Comparison of ENCODE assay signal across 11 cellular contexts in the genomic region with DNA sequence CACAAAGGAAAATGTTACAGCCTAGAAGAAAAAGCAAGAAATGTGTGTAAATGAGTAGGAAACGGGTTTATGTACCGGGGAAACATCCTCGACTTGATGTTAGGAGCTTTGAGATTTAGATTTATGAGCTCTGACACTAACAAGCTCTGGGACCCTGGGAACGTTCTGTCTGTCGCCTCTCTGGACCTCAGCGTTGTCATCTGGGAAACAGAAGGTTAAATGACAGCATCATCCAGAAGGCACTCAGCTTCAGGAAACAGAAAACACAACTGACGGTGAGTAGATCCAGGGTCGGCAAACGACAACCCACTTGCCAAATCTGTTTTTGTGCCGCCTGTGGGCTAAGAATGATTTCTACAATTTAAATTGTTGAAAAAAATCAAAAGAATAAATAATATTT. TPM values are rescaled to one million over a fixed set of nuclear protein-coding genes. Genes with fewer than 3 reads are reported as not detected.
DNase-seq lines count a peak whose midpoint lies in the region; ATAC-seq, FAIRE-seq and TF ChIP-seq lines count a peak whose summit lies in the region.
"Had no signal": no experiment of that assay in that cellular context is flagged by ENCODE, and none has a peak within 500 bp of the region (broad histone marks: within the 10 kb centered on the region; RNA-seq: fewer than 3 reads in every experiment).

No MANE protein-coding gene starts in this region.

- no peaks in the 10 kb centered on the region for H3K27me3 ChIP-seq in ascending aorta
- no peaks in the 10 kb centered on the region for H3K27me3 ChIP-seq in thyroid gland

- no peak overlapping the region for H3K27ac Mint-ChIP-seq in activated T-cell treated with anti-CD3 and anti-CD28 coated beads, Interleukin-2, amount 50 U/mL, for 72 hours
- H3K27ac Mint-ChIP-seq: activated naive CD8-positive, alpha-beta T cell treated with anti-CD3 and anti-CD28 coated beads, Interleukin-2, amount 50 U/mL, for 24 hours; T-helper 2 cell treated with Interferon-gamma antibody and Interleukin-4, amounts not matched to agents 5 μg/mL and 100 μg/mL, for 36 hours had no signal

- no peak for FAIRE-seq in kidney (lab: Jason Lieb, UNC)
- FAIRE-seq in H54 (lab: Jason Lieb, UNC), result no peak

- peaks cover 21% of the 10 kb centered on the region for H3K27me3 Mint-ChIP-seq in activated T-cell treated with anti-CD3 and anti-CD28 coated beads, Interleukin-2, amount 50 U/mL, for 72 hours (ENCODE audit: low read depth)

- no peak overlapping the region for H3K4me3 Mint-ChIP-seq in activated T-cell treated with anti-CD3 and anti-CD28 coated beads, Interleukin-2, amount 50 U/mL, for 72 hours
- H3K4me3 Mint-ChIP-seq: activated naive CD8-positive, alpha-beta T cell treated with anti-CD3 and anti-CD28 coated beads, Interleukin-2, amount 50 U/mL, for 24 hours; effector memory CD8-positive, alpha-beta T cell; T-helper 2 cell treated with Interferon-gamma antibody and Interleukin-4, amounts not matched to agents 5 μg/mL and 100 μg/mL, for 36 hours had no signal

- ATAC-seq in activated T-cell treated with anti-CD3 and anti-CD28 coated beads, Interleukin-2, amount 50 U/mL, for 72 hours (replicated peaks in 1 of 2), result no peak
- no peak for ATAC-seq in GM19324 (IDR thresholded peaks at IDR 0.05; ENCODE audit: low FRiP score, unreplicated experiment)
- ATAC-seq: activated naive CD8-positive, alpha-beta T cell treated with anti-CD3 and anti-CD28 coated beads, Interleukin-2, amount 50 U/mL, for 24 hours had no signal

- H3K36me3 Mint-ChIP-seq in activated T-cell treated with anti-CD3 and anti-CD28 coated beads, Interleukin-2, amount 50 U/mL, for 72 hours (ENCODE audit: insufficient read depth in 2 of 2), result no peaks in the 10 kb centered on the region

- H3K4me1 ChIP-seq in ascending aorta (peaks cover 3 to 5% of the 10 kb centered on the region in 2 donors), kidney (ENCODE audit: control insufficient read depth in 1 of 2, insufficient read depth in 1 of 2, low read depth in 1 of 2, low read length in 2 of 2) (no peaks in the 10 kb centered on the region), thyroid gland (peaks cover 0 to 8% of the 10 kb centered on the region in 2 donors)

- no peaks in the 10 kb centered on the region for H3K9me3 ChIP-seq in ascending aorta
- H3K9me3 ChIP-seq in kidney (ENCODE audit: control insufficient read depth in 1 of 2, low read length in 2 of 2), result no peaks in the 10 kb centered on the region
- no peaks in the 10 kb centered on the region for H3K9me3 ChIP-seq in thyroid gland

- DNase-seq in M059J (ENCODE audit: low read depth) (peak; percentile 22), ascending aorta (ENCODE audit: low spot score in 2 of 2) (no peak), kidney (no peak), thyroid gland (no peak), H54 (ENCODE audit: insufficient read length, low spot score) (no peak), ecto neural progenitor cell (ENCODE audit: low spot score) (no peak)
- no peak for DNase-seq in activated T-cell treated with anti-CD3 and anti-CD28 coated beads, Interleukin-2, amount 50 U/mL, for 72 hours

- TF ChIP-seq POLR2A in thyroid gland (IDR thresholded peaks at IDR 0.05) (no peak), H54 (IDR thresholded peaks at IDR 0.05; ENCODE audit: low read depth, low read length) (no peak)

- peak overlapping the region; percentile 50 to 57 for H3K27ac ChIP-seq in ascending aorta
- H3K27ac ChIP-seq in kidney (ENCODE audit: low read depth in 2 of 2, low read length in 2 of 2), result peak overlapping the region in 1 of 2 donors; percentile 2
- H3K27ac ChIP-seq in thyroid gland, result peak overlapping the region; percentile 23 to 58 (median 46)

- H3K9ac ChIP-seq in kidney (ENCODE audit: low read length in 2 of 2), result no peak overlapping the region

- intact Hi-C loops in ascending aorta (cut with DNase I) (loop anchor here (2.0 to 10.0 kb wide), 7 partner anchors 38 to 768 kb away; partner anchors contain the start of gene CD82), kidney (cut with DNase I) (loop anchor here (5.0 kb wide), 1 partner anchor 221 kb away; no protein-coding TSS in a partner anchor), thyroid gland (cut with DNase I) (loop anchor here (5.0 kb wide), 1 partner anchor 221 kb away; no protein-coding TSS in a partner anchor)

- peak overlapping the region; percentile 28 to 53 for H3K4me3 ChIP-seq in ascending aorta
- H3K4me3 ChIP-seq in kidney (ENCODE audit: low read length in 2 of 2), result peak overlapping the region; percentile 13 to 44
- H3K4me3 ChIP-seq in thyroid gland (replicated peaks in 1 of 3), result no peak overlapping the region

- 38 to 49% methylated on average over 10 of the region's 10 CpGs for WGBS in thyroid gland, 2 donors

- H3K9me3 Mint-ChIP-seq in activated T-cell treated with anti-CD3 and anti-CD28 coated beads, Interleukin-2, amount 50 U/mL, for 72 hours, result no peaks in the 10 kb centered on the region
- H3K9me3 Mint-ChIP-seq: activated naive CD8-positive, alpha-beta T cell treated with anti-CD3 and anti-CD28 coated beads, Interleukin-2, amount 50 U/mL, for 24 hours; effector memory CD8-positive, alpha-beta T cell; T-helper 2 cell treated with Interferon-gamma antibody and Interleukin-4, amounts not matched to agents 5 μg/mL and 100 μg/mL, for 36 hours had no signal

- peaks cover 5% of the 10 kb centered on the region for H3K4me1 Mint-ChIP-seq in activated T-cell treated with anti-CD3 and anti-CD28 coated beads, Interleukin-2, amount 50 U/mL, for 72 hours (ENCODE audit: low read depth)

- TF ChIP-seq CTCF in ascending aorta (IDR thresholded peaks at IDR 0.05), result no peak
- no peak for TF ChIP-seq CTCF in kidney (IDR thresholded peaks at IDR 0.05; ENCODE audit: borderline replicate concordance, extremely low read depth, insufficient read depth)
- no peak for TF ChIP-seq CTCF in thyroid gland (IDR thresholded peaks at IDR 0.05)

- H3K36me3 ChIP-seq in ascending aorta (no peaks in the 10 kb centered on the region), kidney (ENCODE audit: control insufficient read depth in 1 of 2, insufficient read depth in 2 of 2, low read length in 2 of 2) (no peaks in the 10 kb centered on the region), thyroid gland (no peaks in the 10 kb centered on the region)

RNA-seq across cellular contexts. Expression of gene SYT13, which starts 46.9 kb away (rescaled TPM):
- 6.2 and 7.2 TPM in 2 replicates for total RNA-seq in M059J (2014; rRNA removed; shearing (Covaris generic))
- total RNA-seq in ascending aorta (not detected), kidney (6.8 TPM), thyroid gland (10 to 100 TPM in 1 of 4 donors, 1 to 10 TPM in 3; 1.6 to 12.7 (median 4.3) TPM)
- 16.4 TPM for polyA plus RNA-seq in kidney (ENCODE audit: insufficient read depth, low read depth, low replicate concordance)
- not detected for total RNA-seq in activated T-cell treated with anti-CD3 and anti-CD28 coated beads, Interleukin-2, amount 50 U/mL, for 72 hours

Comparison
In these comparisons a context has a peak if more than half of its experiments do, and no peak if none do; other contexts are left out.
1. H3K4me3 ChIP-seq: peak in ascending aorta (2 of 2) and kidney (2 of 2); none in thyroid gland (0 of 3).